1 cellular context compared by ENCODE assay signal in genomic region chr3:196518999-196519737, GRCh38.
A peak's percentile ranks its signal among the peaks of the same experiment; 100 is the strongest.
TF ChIP-seq lines count a peak whose summit lies in the region.

No MANE protein-coding gene starts in this region.

TF ChIP-seq in endothelial cell of umbilical vein, 7 proteins besides CTCF, POLR2A, EP300 and RAD21:
- TF ChIP-seq EZH2 (IDR thresholded peaks at IDR 0.05; ENCODE audit: borderline replicate concordance, low read depth, low read length, severe bottlenecking) (no peak), JUN (IDR thresholded peaks at IDR 0.05; ENCODE audit: borderline replicate concordance, insufficient read depth, insufficient read length, low read depth) (no peak), MYC (IDR thresholded peaks at IDR 0.05; ENCODE audit: low read depth, low read length) (no peak), POLR2AphosphoS5 (IDR thresholded peaks at IDR 0.05; ENCODE audit: insufficient read depth, low read depth, low read length) (no peak), FOS (IDR thresholded peaks at IDR 0.05; ENCODE audit: borderline replicate concordance, insufficient read depth, low read length) (no peak), MAX (IDR thresholded peaks at IDR 0.05; ENCODE audit: insufficient read depth, insufficient read length) (peak; percentile 86), GATA2 (IDR thresholded peaks at IDR 0.05; ENCODE audit: insufficient read depth, insufficient read length, low read depth, low read length) (no peak)
